In the genomic region with DNA sequence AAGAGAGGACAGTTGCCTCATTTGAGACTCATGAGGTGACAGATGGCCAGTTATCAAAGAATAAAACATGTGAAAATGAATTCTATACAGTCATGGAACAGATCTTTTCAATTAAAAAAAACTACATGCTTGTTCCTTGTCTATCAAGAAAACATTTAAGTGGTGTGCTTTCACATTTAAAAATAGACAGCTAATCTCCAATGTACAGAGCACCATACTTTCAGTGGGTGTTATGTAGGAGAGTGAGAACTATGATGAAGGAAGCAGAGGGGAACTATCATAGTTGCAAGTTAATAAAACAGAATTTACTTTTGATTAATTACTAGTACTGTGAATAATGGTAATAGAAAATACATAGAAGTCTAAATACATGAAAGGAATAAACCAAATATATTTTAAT, we compare ENCODE assay signal across 18 cellular contexts.
"Had no signal": no experiment of that assay in that cellular context is flagged by ENCODE, and none has a peak within 500 bp of the region (broad histone marks: within the 10 kb centered on the region; RNA-seq: fewer than 3 reads in every experiment).

No MANE protein-coding gene starts in this region.

- H3K4me3 ChIP-seq: heart right ventricle, tibial nerve had no signal

- H3K27ac ChIP-seq: heart right ventricle, tibial nerve had no signal

- H3K4me1 ChIP-seq: tibial nerve had no signal

- ATAC-seq: activated naive CD8-positive, alpha-beta T cell treated with anti-CD3 and anti-CD28 coated beads, Interleukin-2, amount 50 U/mL, for 24 hours; natural killer cell treated with Interleukin-12 subunit alpha and Interleukin-12 subunit beta and Interleukin-15 and Interleukin-18, amount 100 ng/mL, for 72 hours had no signal

- H3K27me3 ChIP-seq: heart right ventricle, tibial nerve had no signal

- DNase-seq: activated CD4-positive, alpha-beta memory T cell treated with anti-CD3 and anti-CD28 coated beads, Interleukin-2, amount 10 ng/mL, durations not matched to agents 7 days and 5 days; activated CD4-positive, alpha-beta T cell treated with anti-CD3 and anti-CD28 coated beads for 48 hours; activated CD4-positive, CD25-positive, alpha-beta regulatory T cell; activated gamma-delta T cell; activated naive CD4-positive, alpha-beta T cell treated with anti-CD3 and anti-CD28 coated beads, Interleukin-2, amount 50 U/mL, for 16 hours; activated naive CD8-positive, alpha-beta T cell treated with anti-CD3 and anti-CD28 coated beads, Interleukin-2, amount 50 U/mL, for 24 hours; cerebellar nuclear complex; cortex of kidney; effector CD4-positive, alpha-beta T cell; foreskin fibroblast; heart right ventricle; midbrain; retina; stimulated activated CD4-positive, alpha-beta T cell treated with anti-CD3 and anti-CD28 coated beads, Interleukin-4, amount 100 ng/mL, for 24 hours; substantia nigra; T1000 had no signal

- H3K9me3 ChIP-seq: heart right ventricle, tibial nerve had no signal
